1 cellular context compared by ENCODE assay signal in genomic region chr4:123785515-123785914, GRCh38.
TF ChIP-seq lines count a peak whose summit lies in the region.

No MANE protein-coding gene starts in this region.

TF ChIP-seq in H1, 55 proteins besides CTCF, POLR2A, EP300 and RAD21:
- TF ChIP-seq, protein P1, sequence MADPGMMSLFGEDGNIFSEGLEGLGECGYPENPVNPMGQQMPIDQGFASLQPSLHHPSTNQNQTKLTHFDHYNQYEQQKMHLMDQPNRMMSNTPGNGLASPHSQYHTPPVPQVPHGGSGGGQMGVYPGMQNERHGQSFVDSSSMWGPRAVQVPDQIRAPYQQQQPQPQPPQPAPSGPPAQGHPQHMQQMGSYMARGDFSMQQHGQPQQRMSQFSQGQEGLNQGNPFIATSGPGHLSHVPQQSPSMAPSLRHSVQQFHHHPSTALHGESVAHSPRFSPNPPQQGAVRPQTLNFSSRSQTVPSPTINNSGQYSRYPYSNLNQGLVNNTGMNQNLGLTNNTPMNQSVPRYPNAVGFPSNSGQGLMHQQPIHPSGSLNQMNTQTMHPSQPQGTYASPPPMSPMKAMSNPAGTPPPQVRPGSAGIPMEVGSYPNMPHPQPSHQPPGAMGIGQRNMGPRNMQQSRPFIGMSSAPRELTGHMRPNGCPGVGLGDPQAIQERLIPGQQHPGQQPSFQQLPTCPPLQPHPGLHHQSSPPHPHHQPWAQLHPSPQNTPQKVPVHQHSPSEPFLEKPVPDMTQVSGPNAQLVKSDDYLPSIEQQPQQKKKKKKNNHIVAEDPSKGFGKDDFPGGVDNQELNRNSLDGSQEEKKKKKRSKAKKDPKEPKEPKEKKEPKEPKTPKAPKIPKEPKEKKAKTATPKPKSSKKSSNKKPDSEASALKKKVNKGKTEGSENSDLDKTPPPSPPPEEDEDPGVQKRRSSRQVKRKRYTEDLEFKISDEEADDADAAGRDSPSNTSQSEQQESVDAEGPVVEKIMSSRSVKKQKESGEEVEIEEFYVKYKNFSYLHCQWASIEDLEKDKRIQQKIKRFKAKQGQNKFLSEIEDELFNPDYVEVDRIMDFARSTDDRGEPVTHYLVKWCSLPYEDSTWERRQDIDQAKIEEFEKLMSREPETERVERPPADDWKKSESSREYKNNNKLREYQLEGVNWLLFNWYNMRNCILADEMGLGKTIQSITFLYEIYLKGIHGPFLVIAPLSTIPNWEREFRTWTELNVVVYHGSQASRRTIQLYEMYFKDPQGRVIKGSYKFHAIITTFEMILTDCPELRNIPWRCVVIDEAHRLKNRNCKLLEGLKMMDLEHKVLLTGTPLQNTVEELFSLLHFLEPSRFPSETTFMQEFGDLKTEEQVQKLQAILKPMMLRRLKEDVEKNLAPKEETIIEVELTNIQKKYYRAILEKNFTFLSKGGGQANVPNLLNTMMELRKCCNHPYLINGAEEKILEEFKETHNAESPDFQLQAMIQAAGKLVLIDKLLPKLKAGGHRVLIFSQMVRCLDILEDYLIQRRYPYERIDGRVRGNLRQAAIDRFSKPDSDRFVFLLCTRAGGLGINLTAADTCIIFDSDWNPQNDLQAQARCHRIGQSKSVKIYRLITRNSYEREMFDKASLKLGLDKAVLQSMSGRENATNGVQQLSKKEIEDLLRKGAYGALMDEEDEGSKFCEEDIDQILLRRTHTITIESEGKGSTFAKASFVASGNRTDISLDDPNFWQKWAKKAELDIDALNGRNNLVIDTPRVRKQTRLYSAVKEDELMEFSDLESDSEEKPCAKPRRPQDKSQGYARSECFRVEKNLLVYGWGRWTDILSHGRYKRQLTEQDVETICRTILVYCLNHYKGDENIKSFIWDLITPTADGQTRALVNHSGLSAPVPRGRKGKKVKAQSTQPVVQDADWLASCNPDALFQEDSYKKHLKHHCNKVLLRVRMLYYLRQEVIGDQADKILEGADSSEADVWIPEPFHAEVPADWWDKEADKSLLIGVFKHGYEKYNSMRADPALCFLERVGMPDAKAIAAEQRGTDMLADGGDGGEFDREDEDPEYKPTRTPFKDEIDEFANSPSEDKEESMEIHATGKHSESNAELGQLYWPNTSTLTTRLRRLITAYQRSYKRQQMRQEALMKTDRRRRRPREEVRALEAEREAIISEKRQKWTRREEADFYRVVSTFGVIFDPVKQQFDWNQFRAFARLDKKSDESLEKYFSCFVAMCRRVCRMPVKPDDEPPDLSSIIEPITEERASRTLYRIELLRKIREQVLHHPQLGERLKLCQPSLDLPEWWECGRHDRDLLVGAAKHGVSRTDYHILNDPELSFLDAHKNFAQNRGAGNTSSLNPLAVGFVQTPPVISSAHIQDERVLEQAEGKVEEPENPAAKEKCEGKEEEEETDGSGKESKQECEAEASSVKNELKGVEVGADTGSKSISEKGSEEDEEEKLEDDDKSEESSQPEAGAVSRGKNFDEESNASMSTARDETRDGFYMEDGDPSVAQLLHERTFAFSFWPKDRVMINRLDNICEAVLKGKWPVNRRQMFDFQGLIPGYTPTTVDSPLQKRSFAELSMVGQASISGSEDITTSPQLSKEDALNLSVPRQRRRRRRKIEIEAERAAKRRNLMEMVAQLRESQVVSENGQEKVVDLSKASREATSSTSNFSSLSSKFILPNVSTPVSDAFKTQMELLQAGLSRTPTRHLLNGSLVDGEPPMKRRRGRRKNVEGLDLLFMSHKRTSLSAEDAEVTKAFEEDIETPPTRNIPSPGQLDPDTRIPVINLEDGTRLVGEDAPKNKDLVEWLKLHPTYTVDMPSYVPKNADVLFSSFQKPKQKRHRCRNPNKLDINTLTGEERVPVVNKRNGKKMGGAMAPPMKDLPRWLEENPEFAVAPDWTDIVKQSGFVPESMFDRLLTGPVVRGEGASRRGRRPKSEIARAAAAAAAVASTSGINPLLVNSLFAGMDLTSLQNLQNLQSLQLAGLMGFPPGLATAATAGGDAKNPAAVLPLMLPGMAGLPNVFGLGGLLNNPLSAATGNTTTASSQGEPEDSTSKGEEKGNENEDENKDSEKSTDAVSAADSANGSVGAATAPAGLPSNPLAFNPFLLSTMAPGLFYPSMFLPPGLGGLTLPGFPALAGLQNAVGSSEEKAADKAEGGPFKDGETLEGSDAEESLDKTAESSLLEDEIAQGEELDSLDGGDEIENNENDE (IDR thresholded peaks at IDR 0.05; ENCODE audit: insufficient replicate concordance, low read length) = no peak
- 0 out of 2 replicates have a peak, but pooled peaks have one; percentile 3 for TF ChIP-seq JUN (IDR thresholded peaks at IDR 0.05; ENCODE audit: low read depth, low read length)
- TF ChIP-seq CEBPB (IDR thresholded peaks at IDR 0.05; ENCODE audit: low read depth, low read length) = peak; percentile 51
- peak; percentile 60 for TF ChIP-seq NANOG (IDR thresholded peaks at IDR 0.05; ENCODE audit: insufficient read depth, low read depth, low read length, poor library complexity, severe bottlenecking)
- TF ChIP-seq TAF1 (IDR thresholded peaks at IDR 0.05; ENCODE audit: low read depth, low read length) = peak; percentile 40; the same call in 1 of the 2 replicates
- no peak for TF ChIP-seq CHD1 (IDR thresholded peaks at IDR 0.05; ENCODE audit: low read depth, low read length)
- TF ChIP-seq CTBP2 (IDR thresholded peaks at IDR 0.05; ENCODE audit: borderline replicate concordance, insufficient read depth, insufficient read length, low read length) = peak; percentile 41
- TF ChIP-seq MAX (IDR thresholded peaks at IDR 0.05) = peak; percentile 72; the same call in 1 of the 2 replicates
- peak; percentile 80 for TF ChIP-seq TEAD4 (IDR thresholded peaks at IDR 0.05; ENCODE audit: low read depth, low read length)
- TF ChIP-seq, protein P2, sequence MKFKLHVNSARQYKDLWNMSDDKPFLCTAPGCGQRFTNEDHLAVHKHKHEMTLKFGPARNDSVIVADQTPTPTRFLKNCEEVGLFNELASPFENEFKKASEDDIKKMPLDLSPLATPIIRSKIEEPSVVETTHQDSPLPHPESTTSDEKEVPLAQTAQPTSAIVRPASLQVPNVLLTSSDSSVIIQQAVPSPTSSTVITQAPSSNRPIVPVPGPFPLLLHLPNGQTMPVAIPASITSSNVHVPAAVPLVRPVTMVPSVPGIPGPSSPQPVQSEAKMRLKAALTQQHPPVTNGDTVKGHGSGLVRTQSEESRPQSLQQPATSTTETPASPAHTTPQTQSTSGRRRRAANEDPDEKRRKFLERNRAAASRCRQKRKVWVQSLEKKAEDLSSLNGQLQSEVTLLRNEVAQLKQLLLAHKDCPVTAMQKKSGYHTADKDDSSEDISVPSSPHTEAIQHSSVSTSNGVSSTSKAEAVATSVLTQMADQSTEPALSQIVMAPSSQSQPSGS (IDR thresholded peaks at IDR 0.05; ENCODE audit: low read length) = 0 out of 2 replicates have a peak, but pooled peaks have one; percentile 36
- peak; percentile 91 for TF ChIP-seq TCF12 (IDR thresholded peaks at IDR 0.05; ENCODE audit: low read depth, low read length)
- peak; percentile 19; the same call in 1 of the 2 replicates for TF ChIP-seq SP1 (IDR thresholded peaks at IDR 0.05; ENCODE audit: low read depth, low read length)
- TF ChIP-seq, protein P3, sequence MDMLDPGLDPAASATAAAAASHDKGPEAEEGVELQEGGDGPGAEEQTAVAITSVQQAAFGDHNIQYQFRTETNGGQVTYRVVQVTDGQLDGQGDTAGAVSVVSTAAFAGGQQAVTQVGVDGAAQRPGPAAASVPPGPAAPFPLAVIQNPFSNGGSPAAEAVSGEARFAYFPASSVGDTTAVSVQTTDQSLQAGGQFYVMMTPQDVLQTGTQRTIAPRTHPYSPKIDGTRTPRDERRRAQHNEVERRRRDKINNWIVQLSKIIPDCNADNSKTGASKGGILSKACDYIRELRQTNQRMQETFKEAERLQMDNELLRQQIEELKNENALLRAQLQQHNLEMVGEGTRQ (IDR thresholded peaks at IDR 0.05; ENCODE audit: low read length) = no peak
